Comparison of ENCODE assay signal across 13 cellular contexts in genomic region chr17:41971721-41972523, GRCh38. TPM values are rescaled to one million over a fixed set of nuclear protein-coding genes. Genes with fewer than 3 reads are reported as not detected.
DNase-seq lines count a peak whose midpoint lies in the region; ATAC-seq and TF ChIP-seq lines count a peak whose summit lies in the region.
"Had no signal": no experiment of that assay in that cellular context is flagged by ENCODE, and none has a peak within 500 bp of the region (broad histone marks: within the 10 kb centered on the region; RNA-seq: fewer than 3 reads in every experiment).

No MANE protein-coding gene starts in this region.

- H3K4me1 Mint-ChIP-seq in brain (peaks cover 31% of the 10 kb centered on the region), nephron progenitor cell (peaks cover 25% of the 10 kb centered on the region)

- H3K4me3 ChIP-seq in cardiac muscle cell, result no peak overlapping the region
- peak overlapping the region in 2 of 4 donors; percentile 18 to 99 for H3K4me3 ChIP-seq in tibial nerve

- H3K36me3 Mint-ChIP-seq in brain (peaks cover 71% of the 10 kb centered on the region), nephron progenitor cell (ENCODE audit: low read depth) (peaks cover 62% of the 10 kb centered on the region)

- peaks cover 29% of the 10 kb centered on the region for H3K36me3 ChIP-seq in cardiac muscle cell
- peaks cover 0 to 88% (median 17%) of the 10 kb centered on the region in 3 donors for H3K36me3 ChIP-seq in tibial nerve

- TF ChIP-seq CTCF in cardiac muscle cell (IDR thresholded peaks at IDR 0.05; ENCODE audit: low read depth, low read length) (no peak), brain (conservative IDR thresholded peaks at IDR 0.05) (no peak), nephron progenitor cell (IDR thresholded peaks at IDR 0.05) (no peak), tibial nerve (IDR thresholded peaks at IDR 0.05) (no peak)

- H3K4me3 Mint-ChIP-seq in brain (no peak overlapping the region), nephron progenitor cell (no peak overlapping the region)
- H3K4me3 Mint-ChIP-seq: central memory CD8-positive, alpha-beta T cell had no signal

- H3K4me1 ChIP-seq in cardiac muscle cell (ENCODE audit: low read depth), result no peaks in the 10 kb centered on the region
- peaks cover 0 to 92% (median 48%) of the 10 kb centered on the region in 4 donors for H3K4me1 ChIP-seq in tibial nerve

- DNase-seq in cardiac muscle cell (ENCODE audit: low read depth in 1 of 2, low spot score in 1 of 2) (no peak), left cardiac atrium (no peak), nephron progenitor cell (no peak), tibial nerve (ENCODE audit: low spot score in 2 of 2) (no peak), erythroblast (lab: John Stamatoyannopoulos, UW) (no peak), NCI-H510A (lab: John Stamatoyannopoulos, UW) (no peak)
- no peak for DNase-seq in stimulated activated CD8-positive, alpha-beta memory T cell treated with anti-CD3 and anti-CD28 coated beads, Interleukin-4, amount 100 ng/mL, for 48 hours
- DNase-seq: activated naive CD8-positive, alpha-beta T cell treated with anti-CD3 and anti-CD28 coated beads for 36 hours; GOT3; KBM-7; stimulated activated CD4-positive, alpha-beta T cell treated with anti-CD3 and anti-CD28 coated beads, Interleukin-1b, Interleukin-23, amount 100 ng/mL, for 48 hours had no signal

- H3K27me3 Mint-ChIP-seq in brain (no peaks in the 10 kb centered on the region), nephron progenitor cell (ENCODE audit: low read depth, poor library complexity) (no peaks in the 10 kb centered on the region)
- H3K27me3 Mint-ChIP-seq: activated naive CD8-positive, alpha-beta T cell treated with anti-CD3 and anti-CD28 coated beads for 36 hours; central memory CD8-positive, alpha-beta T cell had no signal

- H3K27ac Mint-ChIP-seq in brain, result peak overlapping the region in 3 of 5 experiments; percentile 7 to 47 (median 23)
- peak overlapping the region; percentile 90 for H3K27ac Mint-ChIP-seq in nephron progenitor cell
- H3K27ac Mint-ChIP-seq: activated naive CD8-positive, alpha-beta T cell treated with anti-CD3 and anti-CD28 coated beads for 36 hours had no signal

- H3K9me3 ChIP-seq in cardiac muscle cell (ENCODE audit: low read depth) (no peaks in the 10 kb centered on the region), tibial nerve (no peaks in the 10 kb centered on the region)

- ATAC-seq in left cardiac atrium, result no peak

- no peaks in the 10 kb centered on the region for H3K27me3 ChIP-seq in cardiac muscle cell
- no peaks in the 10 kb centered on the region for H3K27me3 ChIP-seq in tibial nerve

- no peak for TF ChIP-seq EP300 in tibial nerve (IDR thresholded peaks at IDR 0.05)

- intact Hi-C loops in left cardiac atrium (cut with DNase I), result no loop called here

- TF ChIP-seq POLR2A in tibial nerve (IDR thresholded peaks at IDR 0.05) (no peak), erythroblast (IDR thresholded peaks at IDR 0.05; ENCODE audit: low read length) (no peak)

- H3K9me3 Mint-ChIP-seq in brain (no peaks in the 10 kb centered on the region), nephron progenitor cell (no peaks in the 10 kb centered on the region)
- H3K9me3 Mint-ChIP-seq: activated naive CD8-positive, alpha-beta T cell treated with anti-CD3 and anti-CD28 coated beads for 36 hours; central memory CD8-positive, alpha-beta T cell had no signal

- 51 to 59% methylated on average over 18 of the region's 18 CpGs for WGBS in tibial nerve, 2 donors

- H3K27ac ChIP-seq in cardiac muscle cell (peak overlapping the region; percentile 60), tibial nerve (peak overlapping the region in 3 of 4 donors; percentile 63 to 97 (median 94))

RNA-seq across cellular contexts. Expression of gene CNP, which starts 5.3 kb away (rescaled TPM):
- total RNA-seq in cardiac muscle cell (69.0 and 70.0 TPM in 2 replicates), left cardiac atrium (10 to 100 TPM; 40.3 to 43.7 TPM), tibial nerve (100 to 1,000 TPM; 174 to 345 (median 256) TPM)
- polyA plus RNA-seq in cardiac muscle cell (79.4 and 82.8 TPM in 2 replicates), brain (ENCODE audit: insufficient read depth, low read depth, low replicate concordance) (808 TPM)

RNA-seq across cellular contexts. Expression of gene ODAD4, which starts 41.5 kb away (rescaled TPM):
- total RNA-seq in cardiac muscle cell, result 2.6 and 4.5 TPM in 2 replicates
- polyA plus RNA-seq in cardiac muscle cell, result 3.2 and 8.0 TPM in 2 replicates
- 1 to 10 TPM; 1.0 to 1.3 TPM for total RNA-seq in left cardiac atrium
- 6.2 TPM for polyA plus RNA-seq in brain (ENCODE audit: insufficient read depth, low read depth, low replicate concordance)
- 1 to 10 TPM; 3.7 to 5.4 (median 5.2) TPM for total RNA-seq in tibial nerve

RNA-seq across cellular contexts. Expression of gene DNAJC7, which starts 45.3 kb away (rescaled TPM):
- 66.6 and 79.2 TPM in 2 replicates for total RNA-seq in cardiac muscle cell
- polyA plus RNA-seq in cardiac muscle cell, result 83.8 and 90.0 TPM in 2 replicates
- total RNA-seq in left cardiac atrium, result 10 to 100 TPM; 57.5 to 73.9 TPM
- polyA plus RNA-seq in brain (ENCODE audit: insufficient read depth, low read depth, low replicate concordance), result 102 TPM
- 10 to 100 TPM; 56.6 to 90.2 (median 71.8) TPM for total RNA-seq in tibial nerve

RNA-seq across cellular contexts. Expression of gene NKIRAS2, which starts 48.0 kb away (rescaled TPM):
- total RNA-seq in cardiac muscle cell (113 and 125 TPM in 2 replicates), left cardiac atrium (10 to 100 TPM; 35.3 to 45.9 TPM), tibial nerve (10 to 100 TPM; 17.7 to 39.9 (median 23.8) TPM)
- polyA plus RNA-seq in cardiac muscle cell (98.2 and 107 TPM in 2 replicates), brain (ENCODE audit: insufficient read depth, low read depth, low replicate concordance) (93.9 TPM)

RNA-seq across cellular contexts. Expression of gene ACLY, which starts 53.2 kb away (rescaled TPM):
- total RNA-seq in cardiac muscle cell, result 96.3 and 155 TPM in 2 replicates
- polyA plus RNA-seq in cardiac muscle cell, result 71.5 and 89.2 TPM in 2 replicates
- total RNA-seq in left cardiac atrium, result 10 to 100 TPM; 58.7 to 72.2 TPM
- 126 TPM for polyA plus RNA-seq in brain (ENCODE audit: insufficient read depth, low read depth, low replicate concordance)
- 100 to 1,000 TPM in 1 of 4 donors, 10 to 100 TPM in 3; 62.8 to 102 (median 72.6) TPM for total RNA-seq in tibial nerve
